In genomic region chr15:39889601-39890000, GRCh38 we compare ENCODE assay signal across 28 cellular contexts. TPM values are rescaled to one million over a fixed set of nuclear protein-coding genes. Genes with fewer than 3 reads are reported as not detected.
"Had no signal": no experiment of that assay in that cellular context is flagged by ENCODE, and none has a peak within 500 bp of the region (broad histone marks: within the 10 kb centered on the region; RNA-seq: fewer than 3 reads in every experiment).

No MANE protein-coding gene starts in this region.

- H3K27me3 Mint-ChIP-seq: activated naive CD8-positive, alpha-beta T cell treated with anti-CD3 and anti-CD28 coated beads, Interleukin-2, amount 50 U/mL, for 24 hours; dendritic cell treated with granulocyte-macrophage colony-stimulating factor and Interleukin-4, amounts not matched to agents 40 ng/mL and 50 ng/mL, for 4 days had no signal

- H3K4me1 Mint-ChIP-seq: activated CD8-positive, alpha-beta memory T cell treated with anti-CD3 and anti-CD28 coated beads, Interleukin-2, amount 10 ng/mL, durations not matched to agents 7 days and 5 days; activated naive CD4-positive, alpha-beta T cell treated with anti-CD3 and anti-CD28 coated beads, Interleukin-2, amount 50 U/mL, for 24 hours; activated naive CD8-positive, alpha-beta T cell treated with anti-CD3 and anti-CD28 coated beads, Interleukin-2, amount 50 U/mL, for 24 hours; central memory CD8-positive, alpha-beta T cell had no signal

- H3K36me3 Mint-ChIP-seq: activated CD8-positive, alpha-beta memory T cell treated with anti-CD3 and anti-CD28 coated beads, Interleukin-2, amount 10 ng/mL, durations not matched to agents 7 days and 5 days; activated naive CD4-positive, alpha-beta T cell treated with anti-CD3 and anti-CD28 coated beads, Interleukin-2, amount 50 U/mL, for 24 hours; natural killer cell treated with Interleukin-12 subunit alpha and Interleukin-12 subunit beta and Interleukin-15 and Interleukin-18, amount 100 ng/mL, for 72 hours had no signal

- H3K27me3 ChIP-seq: heart left ventricle, spleen, testis, transverse colon had no signal

- H3K27ac ChIP-seq: heart left ventricle, left ventricle myocardium inferior, spleen, testis had no signal

- H3K4me1 ChIP-seq: heart left ventricle, left ventricle myocardium inferior, testis had no signal

- H3K4me3 Mint-ChIP-seq: activated CD8-positive, alpha-beta memory T cell treated with anti-CD3 and anti-CD28 coated beads, Interleukin-2, amount 10 ng/mL, durations not matched to agents 7 days and 5 days; activated CD8-positive, alpha-beta T cell treated with anti-CD3 and anti-CD28 coated beads for 36 hours; activated naive CD4-positive, alpha-beta T cell treated with anti-CD3 and anti-CD28 coated beads, Interleukin-2, amount 50 U/mL, for 24 hours; activated naive CD8-positive, alpha-beta T cell treated with anti-CD3 and anti-CD28 coated beads, Interleukin-2, amount 50 U/mL, for 24 hours; central memory CD8-positive, alpha-beta T cell; dendritic cell treated with granulocyte-macrophage colony-stimulating factor and Interleukin-4, amounts not matched to agents 40 ng/mL and 50 ng/mL, for 4 days; endodermal cell; natural killer cell treated with Interleukin-12 subunit alpha and Interleukin-12 subunit beta and Interleukin-15 and Interleukin-18, amount 100 ng/mL, for 72 hours had no signal

- H3K9me3 Mint-ChIP-seq: activated CD8-positive, alpha-beta T cell treated with anti-CD3 and anti-CD28 coated beads for 36 hours; activated naive CD4-positive, alpha-beta T cell treated with anti-CD3 and anti-CD28 coated beads, Interleukin-2, amount 50 U/mL, for 24 hours; activated naive CD8-positive, alpha-beta T cell treated with anti-CD3 and anti-CD28 coated beads, Interleukin-2, amount 50 U/mL, for 24 hours; activated T-helper 2 cell treated with anti-CD3 and anti-CD28 coated beads, Interferon-gamma antibody, Interleukin-2, Interleukin-4, amounts not matched to agents 10 μg/mL and 5 μg/mL and 100 μg/mL, durations not matched to agents 14 hours and 24 hours and 36 hours; central memory CD8-positive, alpha-beta T cell; dendritic cell treated with granulocyte-macrophage colony-stimulating factor and Interleukin-4, amounts not matched to agents 40 ng/mL and 50 ng/mL, for 4 days; natural killer cell treated with Interleukin-12 subunit alpha and Interleukin-12 subunit beta and Interleukin-15 and Interleukin-18, amount 100 ng/mL, for 72 hours had no signal

- H3K4me3 ChIP-seq: heart left ventricle, left ventricle myocardium inferior, lung, mucosa of descending colon, spleen, testis, transverse colon had no signal

- ATAC-seq: activated CD8-positive, alpha-beta memory T cell treated with anti-CD3 and anti-CD28 coated beads, Interleukin-2, amount 10 ng/mL, durations not matched to agents 7 days and 5 days; activated CD8-positive, alpha-beta T cell treated with anti-CD3 and anti-CD28 coated beads for 36 hours; activated naive CD8-positive, alpha-beta T cell treated with anti-CD3 and anti-CD28 coated beads, Interleukin-2, amount 50 U/mL, for 24 hours; esophagus mucosa; heart left ventricle; natural killer cell treated with Interleukin-12 subunit alpha and Interleukin-12 subunit beta and Interleukin-15 and Interleukin-18, amount 100 ng/mL, for 72 hours; right cardiac atrium had no signal

- H3K9me3 ChIP-seq: heart left ventricle, left ventricle myocardium inferior, mucosa of descending colon, spleen, testis, transverse colon had no signal

- DNase-seq: activated CD4-positive, alpha-beta T cell treated with anti-CD3 and anti-CD28 coated beads, Interleukin-2, amount 50 U/mL, for 1 hour; activated CD8-positive, alpha-beta memory T cell treated with anti-CD3 and anti-CD28 coated beads, Interleukin-2, amount 10 ng/mL, durations not matched to agents 7 days and 5 days; activated CD8-positive, alpha-beta T cell treated with anti-CD3 and anti-CD28 coated beads for 36 hours; activated naive CD8-positive, alpha-beta T cell treated with anti-CD3 and anti-CD28 coated beads, Interleukin-2, amount 50 U/mL, for 24 hours; activated T-cell treated with anti-CD3 and anti-CD28 coated beads, Interleukin-2, amount 50 U/mL, for 48 hours; amygdala; endodermal cell; foreskin fibroblast; heart left ventricle; hypothalamus; islet precursor cell; left ventricle myocardium inferior; mucosa of descending colon; posterior cingulate gyrus; right cardiac atrium; spleen; stimulated activated CD4-positive, alpha-beta T cell treated with anti-CD3 and anti-CD28 coated beads, Interleukin-2, amount 100 ng/mL, for 48 hours; stimulated activated naive CD4-positive, alpha-beta T cell treated with Interleukin-2 at 50 U/mL for 16 hours; T-helper 9 cell; testis; transverse colon had no signal

- H3K36me3 ChIP-seq: heart left ventricle, left ventricle myocardium inferior, spleen, transverse colon had no signal

- H3K27ac Mint-ChIP-seq: activated CD8-positive, alpha-beta memory T cell treated with anti-CD3 and anti-CD28 coated beads, Interleukin-2, amount 10 ng/mL, durations not matched to agents 7 days and 5 days; activated CD8-positive, alpha-beta T cell treated with anti-CD3 and anti-CD28 coated beads for 36 hours; activated naive CD4-positive, alpha-beta T cell treated with anti-CD3 and anti-CD28 coated beads, Interleukin-2, amount 50 U/mL, for 24 hours; activated naive CD8-positive, alpha-beta T cell treated with anti-CD3 and anti-CD28 coated beads, Interleukin-2, amount 50 U/mL, for 24 hours; activated T-helper 2 cell treated with anti-CD3 and anti-CD28 coated beads, Interferon-gamma antibody, Interleukin-2, Interleukin-4, amounts not matched to agents 10 μg/mL and 5 μg/mL and 100 μg/mL, durations not matched to agents 14 hours and 24 hours and 36 hours; dendritic cell treated with granulocyte-macrophage colony-stimulating factor and Interleukin-4, amounts not matched to agents 40 ng/mL and 50 ng/mL, for 4 days; natural killer cell treated with Interleukin-12 subunit alpha and Interleukin-12 subunit beta and Interleukin-15 and Interleukin-18, amount 100 ng/mL, for 72 hours had no signal

RNA-seq across cellular contexts. Expression of gene GPR176, which starts 30.5 kb away (rescaled TPM):
- total RNA-seq: activated CD8-positive, alpha-beta memory T cell treated with anti-CD3 and anti-CD28 coated beads, Interleukin-2, amount 10 ng/mL, durations not matched to agents 7 days and 5 days had no signal
